Comparison of ENCODE assay signal across 21 cellular contexts in the genomic region with DNA sequence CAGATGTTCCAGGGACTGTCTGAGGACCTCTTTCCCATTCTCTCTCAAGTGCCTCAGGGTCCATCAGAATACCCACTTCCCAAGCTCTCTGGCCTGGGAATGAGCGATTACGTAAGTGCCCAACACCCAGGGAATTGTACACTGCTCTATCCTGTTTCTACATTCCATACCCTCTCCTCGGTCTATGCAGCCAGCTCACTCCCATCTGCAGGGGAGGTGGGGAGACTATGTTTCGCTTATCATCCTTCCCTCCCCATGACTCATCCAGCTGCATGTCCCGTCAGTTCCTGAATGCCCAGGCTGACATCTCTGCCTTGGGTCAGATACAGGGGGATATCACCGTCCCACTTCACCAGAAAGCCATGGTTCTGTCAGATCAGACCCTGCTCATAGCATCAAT. TPM values are rescaled to one million over a fixed set of nuclear protein-coding genes. Genes with fewer than 3 reads are reported as not detected.
DNase-seq lines count a peak whose midpoint lies in the region; FAIRE-seq and TF ChIP-seq lines count a peak whose summit lies in the region.
"Had no signal": no experiment of that assay in that cellular context is flagged by ENCODE, and none has a peak within 500 bp of the region (broad histone marks: within the 10 kb centered on the region; RNA-seq: fewer than 3 reads in every experiment).

No MANE protein-coding gene starts in this region.

- no peak overlapping the region for H3K4me3 ChIP-seq in endothelial cell of umbilical vein (replicated peaks in 1 of 3; ENCODE audit: insufficient read depth in 1 of 3, low read depth in 1 of 3, low read length in 3 of 3)
- H3K4me3 ChIP-seq in sigmoid colon = no peak overlapping the region
- no peak overlapping the region for H3K4me3 ChIP-seq in tibial artery
- no peak overlapping the region for H3K4me3 ChIP-seq in OCI-LY7 (ENCODE audit: low read depth, low read length, poor library complexity, severe bottlenecking)
- H3K4me3 ChIP-seq: hepatocyte, left lung had no signal

- TF ChIP-seq POLR2A in H54 (IDR thresholded peaks at IDR 0.05; ENCODE audit: low read depth, low read length) (no peak), endothelial cell of umbilical vein (IDR thresholded peaks at IDR 0.05; ENCODE audit: low read depth, low read length) (no peak), sigmoid colon (IDR thresholded peaks at IDR 0.05) (no peak)

- H3K27ac Mint-ChIP-seq in activated CD4-positive, alpha-beta T cell treated with anti-CD3 and anti-CD28 coated beads, Interleukin-2, amount 10 ng/mL, durations not matched to agents 24 days and 14 days = no peak overlapping the region

- peaks cover 8% of the 10 kb centered on the region for H3K9me3 Mint-ChIP-seq in activated CD4-positive, alpha-beta T cell treated with anti-CD3 and anti-CD28 coated beads, Interleukin-2, amount 10 ng/mL, durations not matched to agents 24 days and 14 days

- no peaks in the 10 kb centered on the region for H4K20me1 ChIP-seq in endothelial cell of umbilical vein (replicated peaks; ENCODE audit: control insufficient read depth, extremely low read depth, insufficient read depth, low read length)
- no peaks in the 10 kb centered on the region for H4K20me1 ChIP-seq in OCI-LY7 (ENCODE audit: insufficient read depth, low read length)

- no peak for TF ChIP-seq CTCF in RWPE1 (conservative IDR thresholded peaks at IDR 0.05; ENCODE audit: low read depth)
- TF ChIP-seq CTCF in endothelial cell of umbilical vein (IDR thresholded peaks at IDR 0.05; ENCODE audit: extremely low read depth in 1 of 2, insufficient read depth in 1 of 2, low read depth in 1 of 2, low read length in 2 of 2) = no peak
- TF ChIP-seq CTCF in sigmoid colon (IDR thresholded peaks at IDR 0.05) = no peak
- no peak for TF ChIP-seq CTCF in tibial artery (IDR thresholded peaks at IDR 0.05)
- TF ChIP-seq CTCF in OCI-LY7 (conservative IDR thresholded peaks at IDR 0.05; ENCODE audit: low read length) = no peak

- H3K4me1 ChIP-seq in endothelial cell of umbilical vein (ENCODE audit: control insufficient read depth, extremely low read depth, insufficient read depth, low read length) (peaks cover 14% of the 10 kb centered on the region), sigmoid colon (peaks cover 0 to 32% (median 25%) of the 10 kb centered on the region in 4 donors), tibial artery (peaks cover 3 to 26% (median 18%) of the 10 kb centered on the region in 4 donors), OCI-LY7 (ENCODE audit: insufficient read depth, low read length, poor library complexity, severe bottlenecking) (peaks cover 29% of the 10 kb centered on the region)

- no peak for TF ChIP-seq EP300 in sigmoid colon (IDR thresholded peaks at IDR 0.05)

- H3K9ac ChIP-seq in endothelial cell of umbilical vein (replicated peaks; ENCODE audit: extremely low read depth, insufficient read depth, low read length) = no peak overlapping the region

- BruUV-seq in endothelial cell of umbilical vein (replicated peaks; lab: Mats Ljungman, UMichigan) (TSS peak; percentile 25), OCI-LY7 (replicated peaks; lab: Mats Ljungman, UMichigan) (no TSS peak)

- no peaks in the 10 kb centered on the region for H3K36me3 Mint-ChIP-seq in activated CD4-positive, alpha-beta T cell treated with anti-CD3 and anti-CD28 coated beads, Interleukin-2, amount 10 ng/mL, durations not matched to agents 24 days and 14 days (ENCODE audit: low read depth)
- H3K36me3 Mint-ChIP-seq: naive thymus-derived CD4-positive, alpha-beta T cell had no signal

- H2AFZ ChIP-seq in endothelial cell of umbilical vein (ENCODE audit: low read depth, low read length) (no peak overlapping the region), OCI-LY7 (ENCODE audit: low read length) (no peak overlapping the region)
- H2AFZ ChIP-seq: hepatocyte had no signal

- DNase-seq in H54 (ENCODE audit: insufficient read length, low spot score) (peak; percentile 45), RWPE1 (ENCODE audit: low spot score) (peak; percentile 88), endothelial cell of umbilical vein (ENCODE audit: low read depth, low spot score) (no peak), sigmoid colon (no peak), tibial artery (no peak), OCI-LY7 (ENCODE audit: low spot score) (no peak), DMS114 treated with DMSO at 0.1 percent for 48 hours (lab: John Stamatoyannopoulos, UW; ENCODE audit: unreplicated experiment) (no peak)
- no peak for DNase-seq in activated CD4-positive, alpha-beta T cell treated with anti-CD3 and anti-CD28 coated beads, Interleukin-2, amount 10 ng/mL, durations not matched to agents 24 days and 14 days
- DNase-seq: activated CD4-positive, alpha-beta T cell treated with anti-CD3 and anti-CD28 coated beads, Interleukin-2, amount 50 U/mL, for 1 hour; C1 segment of cervical spinal cord; effector memory CD4-positive, alpha-beta T cell; KBM-7; left lung; naive thymus-derived CD4-positive, alpha-beta T cell; NCI-H146; NCI-H510A; retina; stimulated activated CD4-positive, alpha-beta T cell treated with anti-CD3 and anti-CD28 coated beads, Interleukin-4, amount 100 ng/mL, for 1 hour had no signal

- no peaks in the 10 kb centered on the region for H3K9me2 ChIP-seq in OCI-LY7 (ENCODE audit: insufficient read depth, low read length)

- H3K4me2 ChIP-seq in endothelial cell of umbilical vein (ENCODE audit: insufficient read depth, low read length) (no peak overlapping the region), OCI-LY7 (ENCODE audit: low read length) (no peak overlapping the region)
- H3K4me2 ChIP-seq: hepatocyte had no signal

- FAIRE-seq in H54 (lab: Jason Lieb, UNC) (no peak), endothelial cell of umbilical vein (lab: Jason Lieb, UNC) (no peak)
- FAIRE-seq: G401.6 had no signal

- POLR2A ChIA-PET in RWPE1 (lab: Yijun Ruan, JAX; ENCODE audit: low non-redundant PET) (interaction anchor here (0.5 kb wide), 1 partner anchor 661 kb away, joined by 5 read pairs; no protein-coding TSS in a partner anchor), endothelial cell of umbilical vein (lab: Charles Lee) (no interaction called here), OCI-LY7 (lab: Charles Lee) (interaction anchor here (0.7 kb wide), 1 partner anchor 13 kb away, joined by 3 read pairs; no protein-coding TSS in a partner anchor)

- H3K36me3 ChIP-seq in endothelial cell of umbilical vein (ENCODE audit: control insufficient read depth in 2 of 2, extremely low read depth in 1 of 2, insufficient read depth in 2 of 2, low read length in 2 of 2) (no peaks in the 10 kb centered on the region), sigmoid colon (no peaks in the 10 kb centered on the region), tibial artery (no peaks in the 10 kb centered on the region), OCI-LY7 (ENCODE audit: insufficient read depth, low read length) (no peaks in the 10 kb centered on the region)
- H3K36me3 ChIP-seq: left lung had no signal

- intact Hi-C loops in endothelial cell of umbilical vein (cut with micrococcal nuclease) (no loop called here), sigmoid colon (cut with DNase I) (no loop called here), tibial artery (cut with DNase I; ENCODE audit: low total_unique reads) (no loop called here), OCI-LY7 (cut with micrococcal nuclease; ENCODE audit: unreplicated experiment) (no loop called here)
- intact Hi-C loops in activated CD4-positive, alpha-beta T cell treated with anti-CD3 and anti-CD28 coated beads, Interleukin-2, amount 10 ng/mL, durations not matched to agents 24 days and 14 days (cut with micrococcal nuclease) = no loop called here

- CTCF ChIA-PET in RWPE1 (lab: Yijun Ruan, JAX) = interaction anchor here (0.5 to 2.1 kb wide), 3 partner anchors 22 to 177 kb away, joined by 4 to 6 read pairs (median 4); no protein-coding TSS in a partner anchor
- CTCF ChIA-PET in endothelial cell of umbilical vein (lab: Charles Lee) = interaction anchor here (0.8 to 1.6 kb wide), 4 partner anchors 21 to 32 kb away, joined by 3 to 4 read pairs (median 3); no protein-coding TSS in a partner anchor
- CTCF ChIA-PET in OCI-LY7 (lab: Charles Lee; ENCODE audit: unreplicated experiment) = no interaction called here

- no peaks in the 10 kb centered on the region for H3K79me2 ChIP-seq in endothelial cell of umbilical vein (ENCODE audit: control insufficient read depth, insufficient read depth, low read length)
- no peaks in the 10 kb centered on the region for H3K79me2 ChIP-seq in OCI-LY7 (ENCODE audit: insufficient read depth, low read depth, low read length)
- H3K79me2 ChIP-seq: hepatocyte had no signal

- dilution Hi-C loops in endothelial cell of umbilical vein (cut with MboI; ENCODE audit: extremely low pct_ligation_motif_present, low sequenced_read_pairs) = no loop called here

- no peaks in the 10 kb centered on the region for H3K27me3 Mint-ChIP-seq in activated CD4-positive, alpha-beta T cell treated with anti-CD3 and anti-CD28 coated beads, Interleukin-2, amount 10 ng/mL, durations not matched to agents 24 days and 14 days
- H3K27me3 Mint-ChIP-seq: naive thymus-derived CD4-positive, alpha-beta T cell had no signal

- peak overlapping the region; percentile 96 for H3K27ac ChIP-seq in RWPE1
- H3K27ac ChIP-seq in endothelial cell of umbilical vein (ENCODE audit: insufficient read depth, low read depth, low read length) = no peak overlapping the region
- peak overlapping the region; percentile 39 to 63 (median 50) for H3K27ac ChIP-seq in sigmoid colon
- H3K27ac ChIP-seq in tibial artery = peak overlapping the region in 1 of 2 donors; percentile 45
- H3K27ac ChIP-seq in OCI-LY7 (ENCODE audit: low read depth, low read length, poor library complexity, severe bottlenecking) = no peak overlapping the region
- H3K27ac ChIP-seq: hepatocyte, left lung had no signal

- H3K4me3 Mint-ChIP-seq in activated CD4-positive, alpha-beta T cell treated with anti-CD3 and anti-CD28 coated beads, Interleukin-2, amount 10 ng/mL, durations not matched to agents 24 days and 14 days = no peak overlapping the region
- H3K4me3 Mint-ChIP-seq: naive thymus-derived CD4-positive, alpha-beta T cell had no signal

- WGBS in sigmoid colon, 2 donors = 90 to 92% methylated on average over 6 of the region's 6 CpGs

- no peaks in the 10 kb centered on the region for H3K9me1 ChIP-seq in endothelial cell of umbilical vein (replicated peaks; ENCODE audit: control insufficient read depth, extremely low read depth, insufficient read depth, low read length)

- H3K27me3 ChIP-seq in endothelial cell of umbilical vein (ENCODE audit: control insufficient read depth in 2 of 2, insufficient read depth in 2 of 2, low read length in 2 of 2) = no peaks in the 10 kb centered on the region
- no peaks in the 10 kb centered on the region for H3K27me3 ChIP-seq in sigmoid colon
- H3K27me3 ChIP-seq in tibial artery = no peaks in the 10 kb centered on the region
- H3K27me3 ChIP-seq: hepatocyte, left lung had no signal

- peaks cover 20% of the 10 kb centered on the region for H3K4me1 Mint-ChIP-seq in activated CD4-positive, alpha-beta T cell treated with anti-CD3 and anti-CD28 coated beads, Interleukin-2, amount 10 ng/mL, durations not matched to agents 24 days and 14 days

- no peaks in the 10 kb centered on the region for H3K9me3 ChIP-seq in endothelial cell of umbilical vein (replicated peaks; ENCODE audit: control insufficient read depth, insufficient read depth, low read length)
- H3K9me3 ChIP-seq in sigmoid colon = no peaks in the 10 kb centered on the region
- H3K9me3 ChIP-seq in tibial artery = no peaks in the 10 kb centered on the region
- H3K9me3 ChIP-seq in OCI-LY7 (ENCODE audit: low read length) = no peaks in the 10 kb centered on the region
- H3K9me3 ChIP-seq: left lung had no signal

RNA-seq across cellular contexts. Expression of gene CD1D, which starts 34.5 kb away (rescaled TPM):
- not detected in 2 replicates for total RNA-seq in endothelial cell of umbilical vein
- polyA plus RNA-seq in endothelial cell of umbilical vein = not detected in 2 replicates
- polyA plus RNA-seq in endothelial cell of umbilical vein (2011; cell fraction: cytosol; rRNA removed) = not detected in 2 replicates
- not detected in 2 replicates for polyA plus RNA-seq in endothelial cell of umbilical vein (2011; cell fraction: nucleus; rRNA removed)
- not detected in 2 replicates for polyA plus RNA-seq in endothelial cell of umbilical vein (2012)
- polyA minus RNA-seq in endothelial cell of umbilical vein = not detected in 2 replicates
- polyA minus RNA-seq in endothelial cell of umbilical vein (2011; cell fraction: cytosol; rRNA and poly(A)+ RNA removed) = not detected
- polyA minus RNA-seq in endothelial cell of umbilical vein (2011; cell fraction: nucleus; rRNA and poly(A)+ RNA removed) = not detected in 2 replicates
- total RNA-seq in sigmoid colon = 1 to 10 TPM; 1.1 to 3.0 (median 2.2) TPM
- 1 to 10 TPM in 2 of 3 donors, under 1 TPM in 1; 0.60 to 5.9 (median 3.2) TPM for polyA plus RNA-seq in sigmoid colon
- 3.3 and 4.9 TPM in 2 replicates for total RNA-seq in OCI-LY7 (2014; rRNA removed; shearing (Covaris generic))
- total RNA-seq in OCI-LY7 (2022) = 5.7 and 5.8 TPM in 2 replicates
- not detected in 2 replicates for total RNA-seq in activated CD4-positive, alpha-beta T cell treated with anti-CD3 and anti-CD28 coated beads, Interleukin-2, amount 10 ng/mL, durations not matched to agents 24 days and 14 days
- total RNA-seq: T-helper 2 cell treated with Interferon-gamma antibody and Interleukin-4, amounts not matched to agents 100 ng/mL and 5 ng/mL, for 36 hours had no signal

Comparison
In these comparisons a context has a peak if more than half of its experiments do, and no peak if none do; other contexts are left out.
1. DNase-seq: peak in H54 (single experiment) and RWPE1 (single experiment); none in endothelial cell of umbilical vein (single experiment), sigmoid colon (single experiment), tibial artery (0 of 2), OCI-LY7 (single experiment), activated CD4-positive, alpha-beta T cell treated with anti-CD3 and anti-CD28 coated beads, Interleukin-2, amount 10 ng/mL, durations not matched to agents 24 days and 14 days (single experiment) and DMS114 treated with DMSO at 0.1 percent for 48 hours (single experiment).
2. H3K27ac ChIP-seq: peak in RWPE1 (single experiment) and sigmoid colon (4 of 4); none in endothelial cell of umbilical vein (single experiment) and OCI-LY7 (single experiment).